ENCODE assay signal across 1 cellular context in the genomic region with DNA sequence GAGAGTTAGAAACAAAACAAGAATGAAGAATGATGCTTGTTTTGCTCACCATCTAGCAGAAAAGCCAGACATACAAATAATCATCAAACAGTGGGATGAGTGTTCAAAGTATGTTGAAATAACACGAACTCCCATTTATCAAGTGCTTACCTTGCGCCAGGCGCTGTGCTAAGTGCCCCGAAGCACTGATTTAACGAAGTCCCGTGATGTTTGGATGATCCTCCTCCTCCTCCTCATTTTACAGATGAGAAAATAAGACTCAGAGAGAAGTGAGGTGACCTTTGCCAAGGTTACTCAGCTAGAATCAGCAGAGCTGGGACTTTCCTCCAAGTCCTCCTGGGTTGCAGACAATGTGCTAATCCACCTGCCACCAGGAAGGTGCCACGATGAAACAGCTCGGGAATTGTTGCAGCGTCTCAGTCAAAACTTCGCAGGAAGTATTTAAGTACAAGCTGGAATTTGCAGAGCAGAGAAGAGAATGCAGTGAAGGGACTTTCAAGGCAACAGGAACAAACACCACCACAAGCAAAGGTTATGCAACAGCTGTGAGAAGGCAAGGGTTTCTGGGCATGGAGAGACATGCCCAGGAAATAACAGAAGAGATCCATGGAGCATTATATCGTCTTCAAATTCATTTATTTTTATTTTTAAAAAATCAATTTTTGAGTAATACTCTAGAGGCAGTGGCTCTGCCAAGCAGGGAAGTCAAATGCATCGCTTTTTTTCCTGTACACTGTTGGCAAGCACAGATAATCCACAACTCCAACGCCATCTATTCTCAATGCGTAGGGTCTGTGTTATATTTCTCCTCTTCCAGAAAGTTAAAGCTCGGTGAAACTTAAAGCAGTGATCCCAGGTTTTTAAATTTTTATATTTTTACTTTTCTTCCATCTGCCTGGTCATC.
TF ChIP-seq lines count a peak whose summit lies in the region.

No MANE protein-coding gene starts in this region.

TF ChIP-seq in HepG2, 621 proteins besides CTCF, POLR2A, EP300 and RAD21 (continued from another document):
- TF ChIP-seq, protein P1, sequence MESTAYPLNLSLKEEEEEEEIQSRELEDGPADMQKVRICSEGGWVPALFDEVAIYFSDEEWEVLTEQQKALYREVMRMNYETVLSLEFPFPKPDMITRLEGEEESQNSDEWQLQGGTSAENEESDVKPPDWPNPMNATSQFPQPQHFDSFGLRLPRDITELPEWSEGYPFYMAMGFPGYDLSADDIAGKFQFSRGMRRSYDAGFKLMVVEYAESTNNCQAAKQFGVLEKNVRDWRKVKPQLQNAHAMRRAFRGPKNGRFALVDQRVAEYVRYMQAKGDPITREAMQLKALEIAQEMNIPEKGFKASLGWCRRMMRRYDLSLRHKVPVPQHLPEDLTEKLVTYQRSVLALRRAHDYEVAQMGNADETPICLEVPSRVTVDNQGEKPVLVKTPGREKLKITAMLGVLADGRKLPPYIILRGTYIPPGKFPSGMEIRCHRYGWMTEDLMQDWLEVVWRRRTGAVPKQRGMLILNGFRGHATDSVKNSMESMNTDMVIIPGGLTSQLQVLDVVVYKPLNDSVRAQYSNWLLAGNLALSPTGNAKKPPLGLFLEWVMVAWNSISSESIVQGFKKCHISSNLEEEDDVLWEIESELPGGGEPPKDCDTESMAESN (CRISPR knock-in tag; conservative IDR thresholded peaks at IDR 0.05): 0 out of 2 replicates have a peak, but pooled peaks have one; percentile 39
- TF ChIP-seq, protein P2, sequence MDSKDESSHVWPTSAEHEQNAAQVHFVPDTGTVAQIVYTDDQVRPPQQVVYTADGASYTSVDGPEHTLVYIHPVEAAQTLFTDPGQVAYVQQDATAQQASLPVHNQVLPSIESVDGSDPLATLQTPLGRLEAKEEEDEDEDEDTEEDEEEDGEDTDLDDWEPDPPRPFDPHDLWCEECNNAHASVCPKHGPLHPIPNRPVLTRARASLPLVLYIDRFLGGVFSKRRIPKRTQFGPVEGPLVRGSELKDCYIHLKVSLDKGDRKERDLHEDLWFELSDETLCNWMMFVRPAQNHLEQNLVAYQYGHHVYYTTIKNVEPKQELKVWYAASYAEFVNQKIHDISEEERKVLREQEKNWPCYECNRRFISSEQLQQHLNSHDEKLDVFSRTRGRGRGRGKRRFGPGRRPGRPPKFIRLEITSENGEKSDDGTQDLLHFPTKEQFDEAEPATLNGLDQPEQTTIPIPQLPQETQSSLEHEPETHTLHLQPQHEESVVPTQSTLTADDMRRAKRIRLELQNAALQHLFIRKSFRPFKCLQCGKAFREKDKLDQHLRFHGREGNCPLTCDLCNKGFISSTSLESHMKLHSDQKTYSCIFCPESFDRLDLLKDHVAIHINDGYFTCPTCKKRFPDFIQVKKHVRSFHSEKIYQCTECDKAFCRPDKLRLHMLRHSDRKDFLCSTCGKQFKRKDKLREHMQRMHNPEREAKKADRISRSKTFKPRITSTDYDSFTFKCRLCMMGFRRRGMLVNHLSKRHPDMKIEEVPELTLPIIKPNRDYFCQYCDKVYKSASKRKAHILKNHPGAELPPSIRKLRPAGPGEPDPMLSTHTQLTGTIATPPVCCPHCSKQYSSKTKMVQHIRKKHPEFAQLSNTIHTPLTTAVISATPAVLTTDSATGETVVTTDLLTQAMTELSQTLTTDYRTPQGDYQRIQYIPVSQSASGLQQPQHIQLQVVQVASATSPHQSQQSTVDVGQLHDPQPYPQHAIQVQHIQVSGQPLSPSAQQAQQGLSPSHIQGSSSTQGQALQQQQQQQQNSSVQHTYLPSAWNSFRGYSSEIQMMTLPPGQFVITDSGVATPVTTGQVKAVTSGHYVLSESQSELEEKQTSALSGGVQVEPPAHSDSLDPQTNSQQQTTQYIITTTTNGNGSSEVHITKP (CRISPR knock-in tag; IDR thresholded peaks at IDR 0.05; ENCODE audit: low read depth): peak; percentile 66; the same call in 1 of the 2 replicates
- TF ChIP-seq ZSCAN12 (CRISPR knock-in tag; IDR thresholded peaks at IDR 0.05) (no peak), IKZF1 (IDR thresholded peaks at IDR 0.05) (no peak), JARID2 (CRISPR knock-in tag; IDR thresholded peaks at IDR 0.05; ENCODE audit: insufficient replicate concordance) (no peak), TAF1 (CRISPR knock-in tag; IDR thresholded peaks at IDR 0.05) (peak; percentile 59; the same call in 1 of the 2 replicates), MIER2 (CRISPR knock-in tag; IDR thresholded peaks at IDR 0.05) (peak; percentile 53; the same call in 1 of the 2 replicates), PAF1 (CRISPR knock-in tag; IDR thresholded peaks at IDR 0.05) (no peak), ZNF850 (CRISPR knock-in tag; conservative IDR thresholded peaks at IDR 0.05) (no peak), ZNF776 (CRISPR knock-in tag; IDR thresholded peaks at IDR 0.05) (no peak), ZSCAN25 (CRISPR knock-in tag; IDR thresholded peaks at IDR 0.05) (0 out of 2 replicates have a peak, but pooled peaks have one; percentile 31), HNRNPUL1 (IDR thresholded peaks at IDR 0.05; ENCODE audit: low read depth, low read length) (no peak)
- TF ChIP-seq, protein P3, sequence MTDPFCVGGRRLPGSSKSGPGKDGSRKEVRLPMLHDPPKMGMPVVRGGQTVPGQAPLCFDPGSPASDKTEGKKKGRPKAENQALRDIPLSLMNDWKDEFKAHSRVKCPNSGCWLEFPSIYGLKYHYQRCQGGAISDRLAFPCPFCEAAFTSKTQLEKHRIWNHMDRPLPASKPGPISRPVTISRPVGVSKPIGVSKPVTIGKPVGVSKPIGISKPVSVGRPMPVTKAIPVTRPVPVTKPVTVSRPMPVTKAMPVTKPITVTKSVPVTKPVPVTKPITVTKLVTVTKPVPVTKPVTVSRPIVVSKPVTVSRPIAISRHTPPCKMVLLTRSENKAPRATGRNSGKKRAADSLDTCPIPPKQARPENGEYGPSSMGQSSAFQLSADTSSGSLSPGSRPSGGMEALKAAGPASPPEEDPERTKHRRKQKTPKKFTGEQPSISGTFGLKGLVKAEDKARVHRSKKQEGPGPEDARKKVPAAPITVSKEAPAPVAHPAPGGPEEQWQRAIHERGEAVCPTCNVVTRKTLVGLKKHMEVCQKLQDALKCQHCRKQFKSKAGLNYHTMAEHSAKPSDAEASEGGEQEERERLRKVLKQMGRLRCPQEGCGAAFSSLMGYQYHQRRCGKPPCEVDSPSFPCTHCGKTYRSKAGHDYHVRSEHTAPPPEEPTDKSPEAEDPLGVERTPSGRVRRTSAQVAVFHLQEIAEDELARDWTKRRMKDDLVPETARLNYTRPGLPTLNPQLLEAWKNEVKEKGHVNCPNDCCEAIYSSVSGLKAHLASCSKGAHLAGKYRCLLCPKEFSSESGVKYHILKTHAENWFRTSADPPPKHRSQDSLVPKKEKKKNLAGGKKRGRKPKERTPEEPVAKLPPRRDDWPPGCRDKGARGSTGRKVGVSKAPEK (CRISPR knock-in tag; IDR thresholded peaks at IDR 0.05; ENCODE audit: borderline replicate concordance): 0 out of 2 replicates have a peak, but pooled peaks have one; percentile 83
- TF ChIP-seq, protein P4, sequence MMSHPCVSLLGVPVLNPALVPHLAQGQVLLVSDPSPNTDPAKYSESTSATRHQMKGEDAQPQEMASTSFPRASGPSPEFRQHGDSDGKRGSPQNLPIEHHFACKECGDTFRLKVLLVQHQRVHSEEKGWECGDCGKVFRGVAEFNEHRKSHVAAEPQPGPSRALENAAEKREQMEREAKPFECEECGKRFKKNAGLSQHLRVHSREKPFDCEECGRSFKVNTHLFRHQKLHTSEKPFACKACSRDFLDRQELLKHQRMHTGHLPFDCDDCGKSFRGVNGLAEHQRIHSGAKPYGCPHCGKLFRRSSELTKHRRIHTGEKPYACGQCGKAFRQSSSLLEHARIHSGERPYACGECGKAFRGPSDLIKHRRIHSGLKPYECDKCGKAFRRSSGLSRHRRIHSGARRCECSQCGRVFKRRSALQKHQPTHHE (CRISPR knock-in tag; IDR thresholded peaks at IDR 0.05; ENCODE audit: borderline replicate concordance): no peak
